In the genomic region with DNA sequence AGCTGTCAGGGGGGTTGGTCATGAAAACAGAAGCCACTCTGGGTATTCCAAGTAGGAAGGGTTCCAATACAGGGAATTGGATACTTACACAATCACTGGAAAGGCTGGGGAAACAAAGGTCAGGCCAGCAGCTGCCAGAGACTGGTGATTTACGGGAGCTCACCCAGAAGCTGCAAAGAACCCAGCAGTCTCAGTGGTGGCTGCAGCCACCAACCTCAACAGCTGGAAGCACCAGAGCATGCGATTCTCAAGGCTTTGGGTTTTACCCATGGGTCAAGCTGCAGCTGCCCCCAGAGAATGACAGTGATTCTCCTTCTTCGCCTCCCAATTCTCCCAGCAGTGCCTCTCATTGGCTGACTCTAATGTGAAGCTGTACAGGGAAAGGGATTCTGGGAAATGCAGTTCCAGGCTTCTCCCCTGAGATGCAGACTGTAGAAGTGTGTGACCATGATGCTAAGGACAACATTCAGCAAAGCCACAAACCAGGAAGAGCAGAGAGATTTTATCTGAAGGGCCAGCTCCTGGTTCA, we compare ENCODE assay signal across 9 cellular contexts.
DNase-seq lines count a peak whose midpoint lies in the region; ATAC-seq, FAIRE-seq and TF ChIP-seq lines count a peak whose summit lies in the region.
"Had no signal": no experiment of that assay in that cellular context is flagged by ENCODE, and none has a peak within 500 bp of the region (broad histone marks: within the 10 kb centered on the region; RNA-seq: fewer than 3 reads in every experiment).

No MANE protein-coding gene starts in this region.

- ATAC-seq in GM18520 (IDR thresholded peaks at IDR 0.05; ENCODE audit: unreplicated experiment) (peak; percentile 74), GM21786 (IDR thresholded peaks at IDR 0.05; ENCODE audit: unreplicated experiment) (peak; percentile 96), HG03558 (IDR thresholded peaks at IDR 0.05; ENCODE audit: extremely low read depth, unreplicated experiment) (peak; percentile 98), HepG2 (peak; percentile 89)

- no peak for TF ChIP-seq POLR2A in HepG2 (IDR thresholded peaks at IDR 0.05; ENCODE audit: insufficient read depth in 1 of 2, low read depth in 2 of 2, low read length in 2 of 2)

- no peak overlapping the region for H3K27ac ChIP-seq in HepG2 (ENCODE audit: extremely low read length, insufficient read depth, low read length)

- H2AFZ ChIP-seq in HepG2 (ENCODE audit: low read length): no peak overlapping the region

- peaks cover 13% of the 10 kb centered on the region for H3K9me3 ChIP-seq in HepG2 (ENCODE audit: low read length)

- H4K20me1 ChIP-seq in HepG2 (ENCODE audit: insufficient read depth, low read length): no peaks in the 10 kb centered on the region

- no peak overlapping the region for H3K9ac ChIP-seq in HepG2 (ENCODE audit: insufficient read depth, low read depth, low read length)

- no peak for TF ChIP-seq CTCF in HepG2 (CRISPR knock-in tag; IDR thresholded peaks at IDR 0.05)

- peak overlapping the region; percentile 75 for H3K4me2 ChIP-seq in HepG2 (ENCODE audit: low read depth, low read length)

- H3K27me3 ChIP-seq in HepG2 (ENCODE audit: control insufficient read depth in 1 of 2, insufficient read depth in 2 of 2, low read length in 2 of 2): no peaks in the 10 kb centered on the region

- H3K36me3 ChIP-seq in HepG2 (replicated peaks in 1 of 2; ENCODE audit: control insufficient read depth in 1 of 2, insufficient read depth in 2 of 2, low read length in 2 of 2): no peaks in the 10 kb centered on the region

- H3K4me3 ChIP-seq in HepG2 (replicated peaks in 1 of 3; ENCODE audit: insufficient read depth in 1 of 3, low read depth in 2 of 3, low read length in 3 of 3): peak overlapping the region; percentile 28 to 52 (median 39)

- 16% methylated on average over 3 of the region's 3 CpGs for WGBS in HepG2 (ENCODE audit: low lambda C conversion rate)

- in situ Hi-C loops in HepG2 (cut with HindIII; ENCODE audit: extremely low pct_ligation_motif_present, low pct_unique_long_range_greater_than_20kb): no loop called here

- no peak for TF ChIP-seq RAD21 in HepG2 (CRISPR knock-in tag; IDR thresholded peaks at IDR 0.05)

- intact Hi-C loops in HepG2 (cut with micrococcal nuclease; ENCODE audit: unreplicated experiment): loop anchor here (5.0 kb wide), 1 partner anchor 49 kb away; no protein-coding TSS in a partner anchor

- H3K4me1 ChIP-seq in HepG2 (ENCODE audit: insufficient read depth, low read length): peaks cover 40% of the 10 kb centered on the region

- DNase-seq in HepG2 (ENCODE audit: low spot score) (peak; percentile 52), NCI-H2029 (lab: John Stamatoyannopoulos, UW) (no peak), dedifferentiated amniotic fluid mesenchymal stem cell (ENCODE audit: extremely low spot score) (no peak), NCI-H1092 treated with DMSO at 0.1 percent for 48 hours (lab: John Stamatoyannopoulos, UW) (no peak), NCI-H748 (lab: John Stamatoyannopoulos, UW; ENCODE audit: unreplicated experiment) (no peak)

- H3K79me2 ChIP-seq in HepG2 (ENCODE audit: insufficient read depth, low read length): no peaks in the 10 kb centered on the region

- TF ChIP-seq EP300 in HepG2 (IDR thresholded peaks at IDR 0.05; ENCODE audit: low read depth in 2 of 2, low read length in 2 of 2) (no peak), HepG2 (CRISPR knock-in tag; IDR thresholded peaks at IDR 0.05; ENCODE audit: borderline replicate concordance) (no peak)

- CTCF ChIA-PET in HepG2 (lab: Yijun Ruan, JAX; ENCODE audit: low intra/inter-chr PET ratio, low total read pairs): no interaction called here

- POLR2A ChIA-PET in HepG2 (lab: Yijun Ruan, JAX): interaction anchor here (0.8 to 2.1 kb wide), 2 partner anchors 56 to 73 kb away, joined by 3 to 9 read pairs; no protein-coding TSS in a partner anchor

- peak; percentile 72 for FAIRE-seq in HepG2 (lab: Jason Lieb, UNC)
- FAIRE-seq: islet of Langerhans had no signal

- no TSS peak for BruUV-seq in HepG2 (replicated peaks; lab: Mats Ljungman, UMichigan)

TF ChIP-seq in HepG2, 621 proteins besides CTCF, POLR2A, EP300 and RAD21 (continues in another document):
- TF ChIP-seq CREB1 (IDR thresholded peaks at IDR 0.05) (no peak), CREB1 (CRISPR knock-in tag; IDR thresholded peaks at IDR 0.05) (peak; percentile 69), HNF4A (CRISPR knock-in tag; IDR thresholded peaks at IDR 0.05) (peak; percentile 27; the same call in 1 of the 2 replicates), STAT5B (CRISPR knock-in tag; IDR thresholded peaks at IDR 0.05) (no peak), THAP11 (CRISPR knock-in tag; IDR thresholded peaks at IDR 0.05) (peak; percentile 95), NR2F6 (IDR thresholded peaks at IDR 0.05) (peak; percentile 30; the same call in 1 of the 2 replicates), NR2F6 (CRISPR knock-in tag; IDR thresholded peaks at IDR 0.05) (no peak), CEBPB (IDR thresholded peaks at IDR 0.05; ENCODE audit: borderline replicate concordance, low read depth, low read length) (peak; percentile 7; the same call in 1 of the 2 replicates), HDAC1 (CRISPR knock-in tag; IDR thresholded peaks at IDR 0.05) (0 out of 2 replicates have a peak, but pooled peaks have one; percentile 25)
- TF ChIP-seq, protein P1, sequence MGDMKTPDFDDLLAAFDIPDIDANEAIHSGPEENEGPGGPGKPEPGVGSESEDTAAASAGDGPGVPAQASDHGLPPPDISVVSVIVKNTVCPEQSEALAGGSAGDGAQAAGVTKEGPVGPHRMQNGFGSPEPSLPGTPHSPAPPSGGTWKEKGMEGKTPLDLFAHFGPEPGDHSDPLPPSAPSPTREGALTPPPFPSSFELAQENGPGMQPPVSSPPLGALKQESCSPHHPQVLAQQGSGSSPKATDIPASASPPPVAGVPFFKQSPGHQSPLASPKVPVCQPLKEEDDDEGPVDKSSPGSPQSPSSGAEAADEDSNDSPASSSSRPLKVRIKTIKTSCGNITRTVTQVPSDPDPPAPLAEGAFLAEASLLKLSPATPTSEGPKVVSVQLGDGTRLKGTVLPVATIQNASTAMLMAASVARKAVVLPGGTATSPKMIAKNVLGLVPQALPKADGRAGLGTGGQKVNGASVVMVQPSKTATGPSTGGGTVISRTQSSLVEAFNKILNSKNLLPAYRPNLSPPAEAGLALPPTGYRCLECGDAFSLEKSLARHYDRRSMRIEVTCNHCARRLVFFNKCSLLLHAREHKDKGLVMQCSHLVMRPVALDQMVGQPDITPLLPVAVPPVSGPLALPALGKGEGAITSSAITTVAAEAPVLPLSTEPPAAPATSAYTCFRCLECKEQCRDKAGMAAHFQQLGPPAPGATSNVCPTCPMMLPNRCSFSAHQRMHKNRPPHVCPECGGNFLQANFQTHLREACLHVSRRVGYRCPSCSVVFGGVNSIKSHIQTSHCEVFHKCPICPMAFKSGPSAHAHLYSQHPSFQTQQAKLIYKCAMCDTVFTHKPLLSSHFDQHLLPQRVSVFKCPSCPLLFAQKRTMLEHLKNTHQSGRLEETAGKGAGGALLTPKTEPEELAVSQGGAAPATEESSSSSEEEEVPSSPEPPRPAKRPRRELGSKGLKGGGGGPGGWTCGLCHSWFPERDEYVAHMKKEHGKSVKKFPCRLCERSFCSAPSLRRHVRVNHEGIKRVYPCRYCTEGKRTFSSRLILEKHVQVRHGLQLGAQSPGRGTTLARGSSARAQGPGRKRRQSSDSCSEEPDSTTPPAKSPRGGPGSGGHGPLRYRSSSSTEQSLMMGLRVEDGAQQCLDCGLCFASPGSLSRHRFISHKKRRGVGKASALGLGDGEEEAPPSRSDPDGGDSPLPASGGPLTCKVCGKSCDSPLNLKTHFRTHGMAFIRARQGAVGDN (CRISPR knock-in tag; IDR thresholded peaks at IDR 0.05): peak; percentile 45
- TF ChIP-seq, protein P2, sequence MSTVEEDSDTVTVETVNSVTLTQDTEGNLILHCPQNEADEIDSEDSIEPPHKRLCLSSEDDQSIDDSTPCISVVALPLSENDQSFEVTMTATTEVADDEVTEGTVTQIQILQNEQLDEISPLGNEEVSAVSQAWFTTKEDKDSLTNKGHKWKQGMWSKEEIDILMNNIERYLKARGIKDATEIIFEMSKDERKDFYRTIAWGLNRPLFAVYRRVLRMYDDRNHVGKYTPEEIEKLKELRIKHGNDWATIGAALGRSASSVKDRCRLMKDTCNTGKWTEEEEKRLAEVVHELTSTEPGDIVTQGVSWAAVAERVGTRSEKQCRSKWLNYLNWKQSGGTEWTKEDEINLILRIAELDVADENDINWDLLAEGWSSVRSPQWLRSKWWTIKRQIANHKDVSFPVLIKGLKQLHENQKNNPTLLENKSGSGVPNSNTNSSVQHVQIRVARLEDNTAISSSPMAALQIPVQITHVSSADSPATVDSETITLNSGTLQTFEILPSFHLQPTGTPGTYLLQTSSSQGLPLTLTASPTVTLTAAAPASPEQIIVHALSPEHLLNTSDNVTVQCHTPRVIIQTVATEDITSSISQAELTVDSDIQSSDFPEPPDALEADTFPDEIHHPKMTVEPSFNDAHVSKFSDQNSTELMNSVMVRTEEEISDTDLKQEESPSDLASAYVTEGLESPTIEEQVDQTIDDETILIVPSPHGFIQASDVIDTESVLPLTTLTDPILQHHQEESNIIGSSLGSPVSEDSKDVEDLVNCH (CRISPR knock-in tag; IDR thresholded peaks at IDR 0.05): no peak
